In genomic region chr10:84314269-84314668, GRCh38 we compare ENCODE assay signal across 2 cellular contexts.
TF ChIP-seq lines count a peak whose summit lies in the region.

No MANE protein-coding gene starts in this region.

TF ChIP-seq in IMR-90, 13 proteins besides CTCF, POLR2A, EP300 and RAD21:
- no peak for TF ChIP-seq CEBPB (IDR thresholded peaks at IDR 0.05; ENCODE audit: low read depth, low read length)
- no peak for TF ChIP-seq MAZ (IDR thresholded peaks at IDR 0.05; ENCODE audit: borderline replicate concordance, low read depth, low read length)
- TF ChIP-seq CHD1 (IDR thresholded peaks at IDR 0.05; ENCODE audit: low read depth, low read length), result no peak
- no peak for TF ChIP-seq BHLHE40 (IDR thresholded peaks at IDR 0.05; ENCODE audit: low read depth, low read length)
- no peak for TF ChIP-seq MXI1 (IDR thresholded peaks at IDR 0.05; ENCODE audit: borderline replicate concordance, low read depth, low read length)
- no peak for TF ChIP-seq RCOR1 (IDR thresholded peaks at IDR 0.05; ENCODE audit: insufficient replicate concordance, low read length)
- no peak for TF ChIP-seq ELK1 (IDR thresholded peaks at IDR 0.05; ENCODE audit: borderline replicate concordance, low read depth, low read length)
- no peak for TF ChIP-seq MAFK (IDR thresholded peaks at IDR 0.05; ENCODE audit: low read depth, low read length)
- TF ChIP-seq RFX5 (IDR thresholded peaks at IDR 0.05; ENCODE audit: low read depth, low read length), result no peak
- TF ChIP-seq FOS (IDR thresholded peaks at IDR 0.05; ENCODE audit: low read depth, low read length), result no peak
- TF ChIP-seq, protein P1, sequence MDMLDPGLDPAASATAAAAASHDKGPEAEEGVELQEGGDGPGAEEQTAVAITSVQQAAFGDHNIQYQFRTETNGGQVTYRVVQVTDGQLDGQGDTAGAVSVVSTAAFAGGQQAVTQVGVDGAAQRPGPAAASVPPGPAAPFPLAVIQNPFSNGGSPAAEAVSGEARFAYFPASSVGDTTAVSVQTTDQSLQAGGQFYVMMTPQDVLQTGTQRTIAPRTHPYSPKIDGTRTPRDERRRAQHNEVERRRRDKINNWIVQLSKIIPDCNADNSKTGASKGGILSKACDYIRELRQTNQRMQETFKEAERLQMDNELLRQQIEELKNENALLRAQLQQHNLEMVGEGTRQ (IDR thresholded peaks at IDR 0.05; ENCODE audit: low read depth, low read length), result no peak

TF ChIP-seq in GM12878, 131 proteins besides CTCF, POLR2A, EP300 and RAD21:
- TF ChIP-seq REST (IDR thresholded peaks at IDR 0.05; ENCODE audit: low read depth, low read length) (no peak), NR2C2 (IDR thresholded peaks at IDR 0.05; ENCODE audit: borderline replicate concordance, control insufficient read depth, insufficient read length, low read depth) (no peak)
